Comparison of ENCODE assay signal across 20 cellular contexts in genomic region chr1:63861055-63861691, GRCh38.
DNase-seq lines count a peak whose midpoint lies in the region; ATAC-seq and TF ChIP-seq lines count a peak whose summit lies in the region.
"Had no signal": no experiment of that assay in that cellular context is flagged by ENCODE, and none has a peak within 500 bp of the region (broad histone marks: within the 10 kb centered on the region; RNA-seq: fewer than 3 reads in every experiment).

No MANE protein-coding gene starts in this region.

- no peaks in the 10 kb centered on the region for H3K9me3 ChIP-seq in psoas muscle

- ATAC-seq in Right ventricle myocardium inferior (peak; percentile 73), left cardiac atrium (peak; percentile 37 to 61), psoas muscle (peak in 3 of 4 donors; percentile 36 to 68 (median 54)), GM21526 (IDR thresholded peaks at IDR 0.05; ENCODE audit: low FRiP score, unreplicated experiment) (no peak)
- ATAC-seq: activated CD4-positive, alpha-beta T cell treated with anti-CD3 and anti-CD28 coated beads for 36 hours; effector memory CD8-positive, alpha-beta T cell had no signal

- no peaks in the 10 kb centered on the region for H3K36me3 ChIP-seq in psoas muscle (ENCODE audit: insufficient read depth in 1 of 2, low read depth in 1 of 2)

- H3K4me1 ChIP-seq in psoas muscle, result peaks cover 9% of the 10 kb centered on the region
- H3K4me1 ChIP-seq: BLaER1 treated with 17β-estradiol and CSF1 and Interleukin-3, amounts not matched to agents 10 nM and 100 nM had no signal

- H3K27me3 Mint-ChIP-seq in activated naive CD8-positive, alpha-beta T cell treated with anti-CD3 and anti-CD28 coated beads for 36 hours, result no peaks in the 10 kb centered on the region
- H3K27me3 Mint-ChIP-seq: activated CD4-positive, alpha-beta T cell treated with anti-CD3 and anti-CD28 coated beads for 36 hours had no signal

- no peak overlapping the region for H3K4me3 ChIP-seq in psoas muscle
- H3K4me3 ChIP-seq: BLaER1 treated with 17β-estradiol and CSF1 and Interleukin-3, amounts not matched to agents 10 nM and 100 nM had no signal

- peaks cover 3% of the 10 kb centered on the region for H3K36me3 Mint-ChIP-seq in activated naive CD8-positive, alpha-beta T cell treated with anti-CD3 and anti-CD28 coated beads for 36 hours

- peaks cover 7% of the 10 kb centered on the region for H3K9me3 Mint-ChIP-seq in activated naive CD8-positive, alpha-beta T cell treated with anti-CD3 and anti-CD28 coated beads for 36 hours

- WGBS in psoas muscle, 3 donors, result 52 to 57% (median 55%) methylated on average over 6 of the region's 6 CpGs

- no peak for TF ChIP-seq CTCF in psoas muscle (IDR thresholded peaks at IDR 0.05)

- no peaks in the 10 kb centered on the region for H3K27me3 ChIP-seq in psoas muscle (ENCODE audit: insufficient read depth in 3 of 3, low read length in 2 of 3)
- H3K27me3 ChIP-seq: BLaER1 treated with 17β-estradiol and CSF1 and Interleukin-3, amounts not matched to agents 10 nM and 100 nM had no signal

- H3K4me3 Mint-ChIP-seq in activated naive CD8-positive, alpha-beta T cell treated with anti-CD3 and anti-CD28 coated beads for 36 hours, result no peak overlapping the region
- H3K4me3 Mint-ChIP-seq: activated CD4-positive, alpha-beta T cell treated with anti-CD3 and anti-CD28 coated beads for 36 hours; effector memory CD8-positive, alpha-beta T cell had no signal

- no peak overlapping the region for H3K27ac ChIP-seq in psoas muscle
- H3K27ac ChIP-seq: 22Rv1; BLaER1 treated with 17β-estradiol and CSF1 and Interleukin-3, amounts not matched to agents 10 nM and 100 nM had no signal

- intact Hi-C loops in Right ventricle myocardium inferior (cut with DNase I), result no loop called here
- intact Hi-C loops in cardiac septum (cut with DNase I), result loop anchor here (5.0 kb wide), 1 partner anchor 51 kb away; no protein-coding TSS in a partner anchor
- intact Hi-C loops in left cardiac atrium (cut with DNase I), result no loop called here
- intact Hi-C loops in psoas muscle (cut with DNase I), result no loop called here

- H3K27ac Mint-ChIP-seq in activated naive CD8-positive, alpha-beta T cell treated with anti-CD3 and anti-CD28 coated beads for 36 hours, result no peak overlapping the region
- H3K27ac Mint-ChIP-seq: activated CD4-positive, alpha-beta T cell treated with anti-CD3 and anti-CD28 coated beads for 36 hours; effector memory CD8-positive, alpha-beta T cell had no signal

- no peaks in the 10 kb centered on the region for H3K4me1 Mint-ChIP-seq in activated naive CD8-positive, alpha-beta T cell treated with anti-CD3 and anti-CD28 coated beads for 36 hours
- H3K4me1 Mint-ChIP-seq: activated CD4-positive, alpha-beta T cell treated with anti-CD3 and anti-CD28 coated beads for 36 hours had no signal

- DNase-seq in Right ventricle myocardium inferior (ENCODE audit: missing footprints) (no peak), cardiac septum (ENCODE audit: low spot score) (no peak), left cardiac atrium (no peak), psoas muscle (no peak)
- DNase-seq in activated CD4-positive, CD25-positive, alpha-beta regulatory T cell treated with anti-CD3 and anti-CD28 coated beads, Interleukin-2, amount 50 U/mL, for 72 hours, result no peak
- DNase-seq in activated naive CD8-positive, alpha-beta T cell treated with anti-CD3 and anti-CD28 coated beads for 36 hours, result no peak
- no peak for DNase-seq in activated naive CD4-positive, alpha-beta T cell treated with Interleukin-2 at 50 U/mL for 16 hours
- DNase-seq: activated CD4-positive, alpha-beta T cell treated with anti-CD3 and anti-CD28 coated beads for 36 hours; activated gamma-delta T cell treated with Interleukin-2 at 50 U/mL for 16 hours; amygdala; cerebellar nuclear complex; effector memory CD8-positive, alpha-beta T cell; hypothalamus; IMR-90; kidney; NCI-H1436; NCI-H69 had no signal
